Comparison of ENCODE assay signal across 1 cellular context in genomic region chr6:15255481-15256414, GRCh38.
TF ChIP-seq lines count a peak whose summit lies in the region.

No MANE protein-coding gene starts in this region.

TF ChIP-seq in GM12878, 131 proteins besides CTCF, POLR2A, EP300 and RAD21 (continued from another document):
- no peak for TF ChIP-seq IRF3 (IDR thresholded peaks at IDR 0.05)
- TF ChIP-seq HCFC1 (IDR thresholded peaks at IDR 0.05; ENCODE audit: low read length): no peak
- no peak for TF ChIP-seq TCF7 (IDR thresholded peaks at IDR 0.05; ENCODE audit: borderline replicate concordance)
- no peak for TF ChIP-seq CBX5 (IDR thresholded peaks at IDR 0.05; ENCODE audit: low read depth)
- 0 out of 2 replicates have a peak, but pooled peaks have one; percentile 49 for TF ChIP-seq STAT3 (IDR thresholded peaks at IDR 0.05; ENCODE audit: low read depth, low read length)
- no peak for TF ChIP-seq MYB (IDR thresholded peaks at IDR 0.05; ENCODE audit: borderline replicate concordance, low read depth, low read length)
- peak; percentile 79; the same call in 1 of the 2 replicates for TF ChIP-seq MXI1 (IDR thresholded peaks at IDR 0.05; ENCODE audit: low read depth, low read length)
- TF ChIP-seq CHD4 (IDR thresholded peaks at IDR 0.05): no peak
- TF ChIP-seq, protein P1, sequence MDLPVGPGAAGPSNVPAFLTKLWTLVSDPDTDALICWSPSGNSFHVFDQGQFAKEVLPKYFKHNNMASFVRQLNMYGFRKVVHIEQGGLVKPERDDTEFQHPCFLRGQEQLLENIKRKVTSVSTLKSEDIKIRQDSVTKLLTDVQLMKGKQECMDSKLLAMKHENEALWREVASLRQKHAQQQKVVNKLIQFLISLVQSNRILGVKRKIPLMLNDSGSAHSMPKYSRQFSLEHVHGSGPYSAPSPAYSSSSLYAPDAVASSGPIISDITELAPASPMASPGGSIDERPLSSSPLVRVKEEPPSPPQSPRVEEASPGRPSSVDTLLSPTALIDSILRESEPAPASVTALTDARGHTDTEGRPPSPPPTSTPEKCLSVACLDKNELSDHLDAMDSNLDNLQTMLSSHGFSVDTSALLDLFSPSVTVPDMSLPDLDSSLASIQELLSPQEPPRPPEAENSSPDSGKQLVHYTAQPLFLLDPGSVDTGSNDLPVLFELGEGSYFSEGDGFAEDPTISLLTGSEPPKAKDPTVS (IDR thresholded peaks at IDR 0.05; ENCODE audit: low read depth, low read length): no peak
- TF ChIP-seq SUPT20H (IDR thresholded peaks at IDR 0.05; ENCODE audit: borderline replicate concordance, control insufficient read depth, low read depth, low read length): no peak
